ENCODE assay signal across 8 cellular contexts in genomic region chr7:88218428-88218745, GRCh38. TPM values are rescaled to one million over a fixed set of nuclear protein-coding genes. Genes with fewer than 3 reads are reported as not detected.
A peak's percentile ranks its signal among the peaks of the same experiment; 100 is the strongest.
DNase-seq lines count a peak whose midpoint lies in the region; ATAC-seq and TF ChIP-seq lines count a peak whose summit lies in the region.

No MANE protein-coding gene starts in this region.

- peaks cover 30% of the 10 kb centered on the region; the same call in 1 of the 2 replicates for H3K79me2 ChIP-seq in OCI-LY7 (ENCODE audit: insufficient read depth, low read depth, low read length)

- no peaks in the 10 kb centered on the region for H3K9me3 Mint-ChIP-seq in Caco-2 (ENCODE audit: unreplicated experiment)
- H3K9me3 Mint-ChIP-seq in endothelial cell (ENCODE audit: unreplicated experiment), result no peaks in the 10 kb centered on the region
- no peaks in the 10 kb centered on the region for H3K9me3 Mint-ChIP-seq in progenitor cell of endocrine pancreas (ENCODE audit: low read depth)

- intact Hi-C loops in Caco-2 (cut with micrococcal nuclease; ENCODE audit: unreplicated experiment) (no loop called here), OCI-LY7 (cut with micrococcal nuclease; ENCODE audit: unreplicated experiment) (loop anchor here (2.0 to 10.0 kb wide), 4 partner anchors 286 to 1061 kb away; partner anchors contain the start of genes ABCB4, ADAM22, DBF4 and SLC25A40)

- H3K9me3 ChIP-seq in Caco-2 (no peaks in the 10 kb centered on the region), OCI-LY7 (ENCODE audit: low read length) (no peaks in the 10 kb centered on the region)

- peak overlapping the region; percentile 63 for H3K27ac ChIP-seq in OCI-LY7 (ENCODE audit: low read depth, low read length, poor library complexity, severe bottlenecking)

- peak overlapping the region; percentile 41; the same call in 1 of the 2 replicates for H2AFZ ChIP-seq in OCI-LY7 (ENCODE audit: low read length)

- H3K27me3 Mint-ChIP-seq in Caco-2 (ENCODE audit: insufficient read depth, unreplicated experiment) (no peaks in the 10 kb centered on the region), endothelial cell (ENCODE audit: unreplicated experiment) (peaks cover 2% of the 10 kb centered on the region), progenitor cell of endocrine pancreas (no peaks in the 10 kb centered on the region)

- TF ChIP-seq CTCF in Caco-2 (IDR thresholded peaks at IDR 0.05; ENCODE audit: insufficient read depth in 1 of 2, low read depth in 1 of 2, low read length in 1 of 2, severe bottlenecking in 1 of 2, unreplicated experiment in 1 of 2), result no peak
- TF ChIP-seq CTCF in OCI-LY7 (conservative IDR thresholded peaks at IDR 0.05; ENCODE audit: low read length), result no peak
- no peak for TF ChIP-seq CTCF in endothelial cell (IDR thresholded peaks at IDR 0.05; ENCODE audit: unreplicated experiment)
- no peak for TF ChIP-seq CTCF in progenitor cell of endocrine pancreas (IDR thresholded peaks at IDR 0.05; ENCODE audit: unreplicated experiment)

- no peak overlapping the region for H3K27ac Mint-ChIP-seq in Caco-2 (ENCODE audit: unreplicated experiment)
- peak overlapping the region; percentile 92 for H3K27ac Mint-ChIP-seq in endothelial cell (ENCODE audit: unreplicated experiment)
- peak overlapping the region; percentile 95 for H3K27ac Mint-ChIP-seq in progenitor cell of endocrine pancreas

- H3K9me2 ChIP-seq in OCI-LY7 (ENCODE audit: insufficient read depth, low read length), result no peaks in the 10 kb centered on the region

- POLR2A ChIA-PET in Caco-2 (lab: Charles Lee), result no interaction called here
- POLR2A ChIA-PET in OCI-LY7 (lab: Charles Lee), result interaction anchor here (0.7 to 2.8 kb wide), 3 partner anchors 9 to 738 kb away, joined by 3 to 21 read pairs (median 4); no protein-coding TSS in a partner anchor

- H3K4me1 Mint-ChIP-seq in Caco-2 (ENCODE audit: low read depth, unreplicated experiment), result peaks cover 7% of the 10 kb centered on the region
- H3K4me1 Mint-ChIP-seq in endothelial cell (ENCODE audit: unreplicated experiment), result peaks cover 17% of the 10 kb centered on the region
- peaks cover 22% of the 10 kb centered on the region for H3K4me1 Mint-ChIP-seq in progenitor cell of endocrine pancreas (ENCODE audit: low read depth)

- H4K20me1 ChIP-seq in OCI-LY7 (ENCODE audit: insufficient read depth, low read length), result peaks cover 3% of the 10 kb centered on the region; the same call in 1 of the 2 replicates

- peak overlapping the region; percentile 81 for H3K4me2 ChIP-seq in OCI-LY7 (ENCODE audit: low read length)

- no peaks in the 10 kb centered on the region for H3K27me3 ChIP-seq in Caco-2 (replicated peaks; ENCODE audit: control insufficient read depth, insufficient read depth, low read length)

- H3K36me3 Mint-ChIP-seq in Caco-2 (ENCODE audit: insufficient read depth, unreplicated experiment) (peaks cover 17% of the 10 kb centered on the region), endothelial cell (ENCODE audit: low read depth, unreplicated experiment) (peaks cover 11% of the 10 kb centered on the region), progenitor cell of endocrine pancreas (ENCODE audit: insufficient read depth) (peaks cover 15% of the 10 kb centered on the region)

- peaks cover 20% of the 10 kb centered on the region; the same call in 1 of the 2 replicates for H3K4me1 ChIP-seq in Caco-2
- H3K4me1 ChIP-seq in OCI-LY7 (ENCODE audit: insufficient read depth, low read length, poor library complexity, severe bottlenecking), result peaks cover 20% of the 10 kb centered on the region

- TSS peak; percentile 33 for BruUV-seq in Caco-2 (replicated peaks; lab: Mats Ljungman, UMichigan)
- TSS peak; percentile 62 for BruUV-seq in OCI-LY7 (replicated peaks; lab: Mats Ljungman, UMichigan)

- H3K4me3 Mint-ChIP-seq in Caco-2 (ENCODE audit: unreplicated experiment), result no peak overlapping the region
- peak overlapping the region; percentile 90 for H3K4me3 Mint-ChIP-seq in endothelial cell (ENCODE audit: unreplicated experiment)
- peak overlapping the region; percentile 86 for H3K4me3 Mint-ChIP-seq in progenitor cell of endocrine pancreas (ENCODE audit: low read depth)

- CTCF ChIA-PET in Caco-2 (lab: Charles Lee) (no interaction called here), OCI-LY7 (lab: Charles Lee; ENCODE audit: unreplicated experiment) (interaction anchor here (1.1 kb wide), 1 partner anchor 285 kb away, joined by 4 read pairs; the partner anchor contains the start of gene ADAM22)

- H3K36me3 ChIP-seq in Caco-2 (ENCODE audit: control insufficient read depth, insufficient read depth, low read length) (peaks cover 4% of the 10 kb centered on the region), OCI-LY7 (ENCODE audit: insufficient read depth, low read length) (peaks cover 42% of the 10 kb centered on the region)

- H3K4me3 ChIP-seq in Caco-2 (ENCODE audit: low read depth, low read length), result no peak overlapping the region; the same call in 1 of the 2 replicates
- H3K4me3 ChIP-seq in OCI-LY7 (ENCODE audit: low read depth, low read length, poor library complexity, severe bottlenecking), result peak overlapping the region; percentile 82

- DNase-seq in Caco-2 (no peak), OCI-LY7 (ENCODE audit: low spot score) (no peak), endothelial cell (ENCODE audit: low spot score) (no peak), progenitor cell of endocrine pancreas (ENCODE audit: low spot score, unreplicated experiment) (no peak), foreskin melanocyte (no peak)

- no peak for ATAC-seq in HG03571 (IDR thresholded peaks at IDR 0.05; ENCODE audit: unreplicated experiment)
- no peak for ATAC-seq in HG02610 (IDR thresholded peaks at IDR 0.05; ENCODE audit: unreplicated experiment)
- no peak for ATAC-seq in GM21423 (IDR thresholded peaks at IDR 0.05; ENCODE audit: unreplicated experiment)

RNA-seq across cellular contexts. Expression of gene SRI, which starts 1.5 kb away (rescaled TPM):
- total RNA-seq in Caco-2 (2022), result 93.1 and 103 TPM in 2 replicates
- total RNA-seq in OCI-LY7 (2014; rRNA removed; shearing (Covaris generic)), result 61.7 and 73.9 TPM in 2 replicates
- 140 and 152 TPM in 2 replicates for total RNA-seq in OCI-LY7 (2022)
- total RNA-seq in endothelial cell (ENCODE audit: unreplicated experiment), result 182 TPM
- total RNA-seq in progenitor cell of endocrine pancreas, result 126 and 128 TPM in 2 replicates
